8 cellular contexts compared by ENCODE assay signal in genomic region chr7:4973728-4974198, GRCh38. TPM values are rescaled to one million over a fixed set of nuclear protein-coding genes. Genes with fewer than 3 reads are reported as not detected.
DNase-seq lines count a peak whose midpoint lies in the region; TF ChIP-seq lines count a peak whose summit lies in the region.

No MANE protein-coding gene starts in this region.

- peak overlapping the region; percentile 68 for H3K27ac ChIP-seq in endodermal cell (ENCODE audit: low read depth, low read length)
- H3K27ac ChIP-seq in mesodermal cell (ENCODE audit: low read depth, low read length, severe bottlenecking) = peak overlapping the region; percentile 90

- BruUV-seq in Calu3 (replicated peaks; lab: Mats Ljungman, UMichigan) = no TSS peak

- H3K4me1 Mint-ChIP-seq in Calu3 (ENCODE audit: low read depth, unreplicated experiment) (peaks cover 9% of the 10 kb centered on the region), endodermal cell (no peaks in the 10 kb centered on the region)

- TF ChIP-seq CTCF in Calu3 (IDR thresholded peaks at IDR 0.05; ENCODE audit: unreplicated experiment) (peak; percentile 96), GM20000 (IDR thresholded peaks at IDR 0.05; ENCODE audit: extremely low read depth, missing control alignments) (peak; percentile 89), endodermal cell (conservative IDR thresholded peaks at IDR 0.05) (peak; percentile 89)

- H3K4me1 ChIP-seq in endodermal cell (ENCODE audit: control insufficient read depth, insufficient read depth, low read length) (no peaks in the 10 kb centered on the region), mesodermal cell (ENCODE audit: control insufficient read depth, insufficient read depth, low read length, poor library complexity, severe bottlenecking) (no peaks in the 10 kb centered on the region)

- H3K4me3 Mint-ChIP-seq in Calu3 (ENCODE audit: low read depth, unreplicated experiment) (peak overlapping the region; percentile 97), endodermal cell (peak overlapping the region; percentile 83)

- H3K36me3 Mint-ChIP-seq in Calu3 (ENCODE audit: insufficient read depth, unreplicated experiment) (peaks cover 52% of the 10 kb centered on the region), endodermal cell (ENCODE audit: low read depth) (peaks cover 28% of the 10 kb centered on the region)

- H3K27me3 ChIP-seq in endodermal cell (ENCODE audit: control insufficient read depth, insufficient read depth, low read length, poor library complexity, severe bottlenecking) = no peaks in the 10 kb centered on the region

- peak overlapping the region; percentile 68 for H3K9ac ChIP-seq in endodermal cell (ENCODE audit: extremely low read depth, low read length, poor library complexity, severe bottlenecking)

- intact Hi-C loops in Calu3 (cut with micrococcal nuclease; ENCODE audit: unreplicated experiment) = loop anchor here (5.0 kb wide), 1 partner anchor 114 kb away; no protein-coding TSS in a partner anchor

- peak overlapping the region; percentile 84 for H3K4me3 ChIP-seq in endodermal cell (ENCODE audit: low read length)
- peak overlapping the region; percentile 83 for H3K4me3 ChIP-seq in mesodermal cell (ENCODE audit: extremely low read depth, insufficient read depth, low read length, poor library complexity, severe bottlenecking)

- H3K36me3 ChIP-seq in endodermal cell (ENCODE audit: control insufficient read depth, insufficient read depth, low read length) = peaks cover 27% of the 10 kb centered on the region
- peaks cover 27% of the 10 kb centered on the region for H3K36me3 ChIP-seq in mesodermal cell (ENCODE audit: control insufficient read depth, insufficient read depth, low read length)

- peak overlapping the region; percentile 97 for H3K27ac Mint-ChIP-seq in Calu3 (ENCODE audit: unreplicated experiment)
- peak overlapping the region; percentile 93 for H3K27ac Mint-ChIP-seq in endodermal cell

- DNase-seq in Calu3 (peak; percentile 99), GM20000 (ENCODE audit: low spot score) (peak; percentile 92), HS-5 (ENCODE audit: low read depth) (peak; percentile 84), NOMO-1 treated with DMSO at 0.1 percent for 48 hours (lab: John Stamatoyannopoulos, UW; ENCODE audit: unreplicated experiment) (peak; percentile 87), endodermal cell (peak; percentile 99)
- peak; percentile 83 for DNase-seq in activated CD8-positive, alpha-beta memory T cell treated with anti-CD3 and anti-CD28 coated beads, Interleukin-2, amount 50 U/mL, for 24 hours (ENCODE audit: extremely low read depth)
- peak; percentile 93 for DNase-seq in stimulated activated CD8-positive, alpha-beta memory T cell treated with anti-CD3 and anti-CD28 coated beads, Interleukin-15, amount 100 ng/mL, for 24 hours (ENCODE audit: low read depth)

- H3K9me3 Mint-ChIP-seq in Calu3 (ENCODE audit: low read depth, unreplicated experiment) (no peaks in the 10 kb centered on the region), endodermal cell (peaks cover 9% of the 10 kb centered on the region)

- no peaks in the 10 kb centered on the region for H3K27me3 Mint-ChIP-seq in Calu3 (ENCODE audit: unreplicated experiment)
- no peaks in the 10 kb centered on the region for H3K27me3 Mint-ChIP-seq in endodermal cell (ENCODE audit: insufficient read depth)

- no peaks in the 10 kb centered on the region for H3K9me3 ChIP-seq in endodermal cell (ENCODE audit: control insufficient read depth, low read length)
- H3K9me3 ChIP-seq in mesodermal cell (ENCODE audit: control insufficient read depth, low read length) = no peaks in the 10 kb centered on the region

- CTCF ChIA-PET in Calu3 (lab: Charles Lee) = interaction anchor here (0.6 to 1.6 kb wide), 21 partner anchors 9 to 529 kb away, joined by 3 to 15 read pairs (median 3); partner anchors contain the start of genes RADIL and RBAK

- WGBS in endodermal cell (ENCODE audit: insufficient coverage in 1 of 2, insufficient read length in 1 of 2), 2 experiments = 1 to 3% methylated on average over 25 to 41 of the region's 41 CpGs
- 0 to 1% methylated on average over 27 to 34 of the region's 41 CpGs for WGBS in mesodermal cell (ENCODE audit: insufficient coverage in 2 of 2), 2 experiments

RNA-seq across cellular contexts. Expression of gene MMD2, which starts 14.8 kb away (rescaled TPM):
- total RNA-seq in Calu3 (2022) (not detected in 2 replicates), endodermal cell (under 1 TPM in 1 of 2 donors, not detected in 1; 0.15 TPM)
- polyA plus RNA-seq in endodermal cell (2013, experiment 1 of 2) = not detected
- not detected for polyA plus RNA-seq in endodermal cell (2013, experiment 2 of 2)
- polyA plus RNA-seq in mesodermal cell (2013, experiment 1 of 2) = not detected
- polyA plus RNA-seq in mesodermal cell (2013, experiment 2 of 2) = not detected

Comparison
In these comparisons a context has a peak if more than half of its experiments do, and no peak if none do; other contexts are left out.
1. Peak in every context shown above with its lines: DNase-seq, H3K4me3 ChIP-seq and H3K27ac ChIP-seq.